Comparison of ENCODE assay signal across 16 cellular contexts in the genomic region with DNA sequence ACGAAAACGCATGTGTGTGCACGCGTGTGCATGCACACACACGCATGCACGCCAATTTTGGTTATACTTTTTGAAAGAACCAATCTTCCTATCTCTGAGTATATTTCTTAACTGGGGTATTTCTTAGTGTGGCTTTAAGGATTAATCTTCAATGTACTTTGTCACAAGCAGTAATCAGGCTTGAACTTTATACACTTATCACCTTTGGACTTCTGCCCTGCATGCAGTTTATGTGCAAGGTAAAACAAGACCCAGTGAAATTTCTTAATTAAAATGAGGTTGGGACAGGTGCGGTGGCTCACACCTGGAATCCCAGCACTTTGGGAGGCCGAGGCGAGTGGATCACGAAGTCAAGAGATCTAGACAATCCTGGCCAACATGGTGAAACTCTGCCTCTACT.
DNase-seq lines count a peak whose midpoint lies in the region; ATAC-seq and TF ChIP-seq lines count a peak whose summit lies in the region.
"Had no signal": no experiment of that assay in that cellular context is flagged by ENCODE, and none has a peak within 500 bp of the region (broad histone marks: within the 10 kb centered on the region; RNA-seq: fewer than 3 reads in every experiment).

No MANE protein-coding gene starts in this region.

- no peaks in the 10 kb centered on the region for H3K79me2 ChIP-seq in ACC112 (ENCODE audit: control insufficient read depth, insufficient read depth, low read length, unreplicated experiment)
- H3K79me2 ChIP-seq in neural progenitor cell (ENCODE audit: low read depth): no peaks in the 10 kb centered on the region

- TF ChIP-seq CTCF in Peyer's patch (IDR thresholded peaks at IDR 0.05) (no peak), neural progenitor cell (IDR thresholded peaks at IDR 0.05) (no peak), WTC11 (IDR thresholded peaks at IDR 0.05) (no peak), type B pancreatic cell (conservative IDR thresholded peaks at IDR 0.05) (no peak)

- H3F3A ChIP-seq in neural progenitor cell (ENCODE audit: low read depth): peaks cover 19% of the 10 kb centered on the region

- H2AFZ ChIP-seq in ACC112 (ENCODE audit: low read length, unreplicated experiment): no peak overlapping the region
- no peak overlapping the region for H2AFZ ChIP-seq in neural progenitor cell (replicated peaks)
- H2AFZ ChIP-seq: PC-9 had no signal

- H3K4me3 ChIP-seq in ACC112 (ENCODE audit: low read depth, low read length) (no peak overlapping the region; the same call in 1 of the 2 replicates), Peyer's patch (peak overlapping the region in 1 of 4 donors; percentile 12), neural progenitor cell (no peak overlapping the region)
- H3K4me3 ChIP-seq: GM12878, MG63, PC-9 had no signal

- H3K27me3 ChIP-seq in ACC112 (ENCODE audit: insufficient read depth, low read length) (no peaks in the 10 kb centered on the region), Peyer's patch (no peaks in the 10 kb centered on the region), neural progenitor cell (no peaks in the 10 kb centered on the region)
- H3K27me3 ChIP-seq: MG63 had no signal

- H3K4me3 Mint-ChIP-seq in neural progenitor cell (no peak overlapping the region), WTC11 (no peak overlapping the region), type B pancreatic cell (no peak overlapping the region)
- H3K4me3 Mint-ChIP-seq: CD14-positive monocyte had no signal

- POLR2A ChIA-PET in WTC11 (lab: Charles Lee): no interaction called here

- peak overlapping the region; percentile 45 for H3K4me2 ChIP-seq in neural progenitor cell
- H3K4me2 ChIP-seq: KMS-11, PC-9 had no signal

- H3K27me3 Mint-ChIP-seq in neural progenitor cell (ENCODE audit: insufficient read depth, low read depth) (no peaks in the 10 kb centered on the region), WTC11 (ENCODE audit: low read depth) (no peaks in the 10 kb centered on the region), type B pancreatic cell (peaks cover 5% of the 10 kb centered on the region)

- no peaks in the 10 kb centered on the region for H3K9me3 ChIP-seq in Peyer's patch
- no peaks in the 10 kb centered on the region for H3K9me3 ChIP-seq in neural progenitor cell (ENCODE audit: low read depth)
- H3K9me3 ChIP-seq: MG63 had no signal

- no peaks in the 10 kb centered on the region for H3K9me3 Mint-ChIP-seq in neural progenitor cell
- peaks cover 4% of the 10 kb centered on the region; the same call in 1 of the 2 replicates for H3K9me3 Mint-ChIP-seq in WTC11
- peaks cover 5% of the 10 kb centered on the region for H3K9me3 Mint-ChIP-seq in type B pancreatic cell
- H3K9me3 Mint-ChIP-seq: CD14-positive monocyte had no signal

- no peaks in the 10 kb centered on the region for H4K20me1 ChIP-seq in neural progenitor cell (ENCODE audit: low read depth)

- H3K36me3 ChIP-seq in ACC112 (ENCODE audit: insufficient read depth, low read length): no peaks in the 10 kb centered on the region
- no peaks in the 10 kb centered on the region for H3K36me3 ChIP-seq in Peyer's patch
- H3K36me3 ChIP-seq in neural progenitor cell: no peaks in the 10 kb centered on the region
- H3K36me3 ChIP-seq: MG63 had no signal

- DNase-seq in Peyer's patch (peak in 2 of 3 donors; percentile 54), epithelial cell of prostate (ENCODE audit: low read depth, low spot score) (no peak), neural progenitor cell (ENCODE audit: low spot score) (no peak), WTC11 (ENCODE audit: low spot score) (no peak), GM19238 (ENCODE audit: insufficient read length, low spot score) (no peak), type B pancreatic cell (ENCODE audit: extremely low spot score, unreplicated experiment) (no peak)
- DNase-seq in stimulated activated CD4-positive, alpha-beta T cell treated with anti-CD3 and anti-CD28 coated beads, Interleukin-2, amount 100 ng/mL, for 48 hours: no peak
- DNase-seq: NCI-H1105, NCI-H748 treated with DMSO at 0.1 percent for 48 hours, Right ventricle myocardium superior had no signal

- H3K36me3 Mint-ChIP-seq in neural progenitor cell: no peaks in the 10 kb centered on the region
- H3K36me3 Mint-ChIP-seq in WTC11: no peaks in the 10 kb centered on the region
- H3K36me3 Mint-ChIP-seq in type B pancreatic cell: peaks cover 4% of the 10 kb centered on the region
- H3K36me3 Mint-ChIP-seq: CD14-positive monocyte had no signal

- CTCF ChIA-PET in WTC11 (lab: Charles Lee): interaction anchor here (1.0 to 1.5 kb wide), 3 partner anchors 23 to 135 kb away, joined by 4 to 6 read pairs (median 4); no protein-coding TSS in a partner anchor

- H3K27ac ChIP-seq in ACC112 (ENCODE audit: low read depth, low read length): peak overlapping the region; percentile 46
- peak overlapping the region in 2 of 4 donors; percentile 47 for H3K27ac ChIP-seq in Peyer's patch
- H3K27ac ChIP-seq in epithelial cell of prostate: peak overlapping the region; percentile 30
- H3K27ac ChIP-seq in neural progenitor cell: peak overlapping the region; percentile 85
- H3K27ac ChIP-seq: KMS-11, PC-9 had no signal

- H3K4me1 ChIP-seq in ACC112 (ENCODE audit: control insufficient read depth, insufficient read depth, low read length, unreplicated experiment): peaks cover 36% of the 10 kb centered on the region
- peaks cover 0 to 15% (median 5%) of the 10 kb centered on the region in 4 donors for H3K4me1 ChIP-seq in Peyer's patch
- peaks cover 28% of the 10 kb centered on the region for H3K4me1 ChIP-seq in neural progenitor cell

- H3K4me1 Mint-ChIP-seq in neural progenitor cell (peaks cover 29% of the 10 kb centered on the region), WTC11 (peaks cover 43% of the 10 kb centered on the region), type B pancreatic cell (ENCODE audit: unreplicated experiment) (peaks cover 24% of the 10 kb centered on the region)

- ATAC-seq in WTC11: no peak

- H3K9ac ChIP-seq in neural progenitor cell: no peak overlapping the region
- H3K9ac ChIP-seq: KMS-11 had no signal

- no peak for TF ChIP-seq POLR2A in Peyer's patch (IDR thresholded peaks at IDR 0.05)

- H3K27ac Mint-ChIP-seq in neural progenitor cell (no peak overlapping the region), WTC11 (no peak overlapping the region), type B pancreatic cell (no peak overlapping the region)
- H3K27ac Mint-ChIP-seq: CD14-positive monocyte had no signal

TF ChIP-seq in WTC11, 78 proteins besides CTCF, POLR2A, EP300 and RAD21:
- no peak for TF ChIP-seq ESRRA (CRISPR knock-in tag; IDR thresholded peaks at IDR 0.05; ENCODE audit: borderline replicate concordance)
- no peak for TF ChIP-seq ZNF416 (CRISPR knock-in tag; IDR thresholded peaks at IDR 0.05)
- TF ChIP-seq ZNF317 (CRISPR knock-in tag; IDR thresholded peaks at IDR 0.05; ENCODE audit: borderline replicate concordance, low read depth): no peak
- no peak for TF ChIP-seq JUN (CRISPR knock-in tag; IDR thresholded peaks at IDR 0.05)
- TF ChIP-seq TEAD4 (CRISPR knock-in tag; IDR thresholded peaks at IDR 0.05): no peak
- TF ChIP-seq, protein P1, sequence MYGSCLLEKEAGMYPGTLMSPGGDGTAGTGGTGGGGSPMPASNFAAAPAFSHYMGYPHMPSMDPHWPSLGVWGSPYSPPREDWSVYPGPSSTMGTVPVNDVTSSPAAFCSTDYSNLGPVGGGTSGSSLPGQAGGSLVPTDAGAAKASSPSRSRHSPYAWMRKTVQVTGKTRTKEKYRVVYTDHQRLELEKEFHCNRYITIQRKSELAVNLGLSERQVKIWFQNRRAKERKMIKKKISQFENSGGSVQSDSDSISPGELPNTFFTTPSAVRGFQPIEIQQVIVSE (CRISPR knock-in tag; IDR thresholded peaks at IDR 0.05; ENCODE audit: borderline replicate concordance): no peak
- no peak for TF ChIP-seq HMGA2 (CRISPR knock-in tag; IDR thresholded peaks at IDR 0.05)
- no peak for TF ChIP-seq TCF7 (CRISPR knock-in tag; IDR thresholded peaks at IDR 0.05; ENCODE audit: low read depth)
- no peak for TF ChIP-seq GABPB1 (CRISPR knock-in tag; IDR thresholded peaks at IDR 0.05)
- no peak for TF ChIP-seq ZNF281 (CRISPR knock-in tag; IDR thresholded peaks at IDR 0.05)
- TF ChIP-seq EMX1 (CRISPR knock-in tag; IDR thresholded peaks at IDR 0.05): no peak
- no peak for TF ChIP-seq ZBTB21 (CRISPR knock-in tag; IDR thresholded peaks at IDR 0.05; ENCODE audit: borderline replicate concordance)
- TF ChIP-seq, protein P2, sequence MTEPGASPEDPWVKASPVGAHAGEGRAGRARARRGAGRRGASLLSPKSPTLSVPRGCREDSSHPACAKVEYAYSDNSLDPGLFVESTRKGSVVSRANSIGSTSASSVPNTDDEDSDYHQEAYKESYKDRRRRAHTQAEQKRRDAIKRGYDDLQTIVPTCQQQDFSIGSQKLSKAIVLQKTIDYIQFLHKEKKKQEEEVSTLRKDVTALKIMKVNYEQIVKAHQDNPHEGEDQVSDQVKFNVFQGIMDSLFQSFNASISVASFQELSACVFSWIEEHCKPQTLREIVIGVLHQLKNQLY (CRISPR knock-in tag; IDR thresholded peaks at IDR 0.05): no peak
- no peak for TF ChIP-seq TEAD1 (CRISPR knock-in tag; IDR thresholded peaks at IDR 0.05)
- no peak for TF ChIP-seq FOXP1 (CRISPR knock-in tag; IDR thresholded peaks at IDR 0.05; ENCODE audit: borderline replicate concordance)
TF ChIP-seq in WTC11: peak in this region for 0.

Comparison
In these comparisons a context has a peak if more than half of its experiments do, and no peak if none do; other contexts are left out.
1. DNase-seq: peak in Peyer's patch (2 of 3); none in epithelial cell of prostate (single experiment), neural progenitor cell (single experiment), WTC11 (single experiment), GM19238 (single experiment), stimulated activated CD4-positive, alpha-beta T cell treated with anti-CD3 and anti-CD28 coated beads, Interleukin-2, amount 100 ng/mL, for 48 hours (0 of 2) and type B pancreatic cell (single experiment).